ENCODE assay signal across 9 cellular contexts in genomic region chr13:33016414-33017409, GRCh38. TPM values are rescaled to one million over a fixed set of nuclear protein-coding genes. Genes with fewer than 3 reads are reported as not detected.
DNase-seq lines count a peak whose midpoint lies in the region; ATAC-seq and TF ChIP-seq lines count a peak whose summit lies in the region.
"Had no signal": no experiment of that assay in that cellular context is flagged by ENCODE, and none has a peak within 500 bp of the region (broad histone marks: within the 10 kb centered on the region; RNA-seq: fewer than 3 reads in every experiment).

Gene KL, plus strand, starts transcription at chr13:33016423. Its CDS starts 18 bp downstream, at chr13:33016441.

- CTCF ChIA-PET in activated CD8-positive, alpha-beta memory T cell treated with anti-CD3 and anti-CD28 coated beads, Interleukin-2, amount 10 ng/mL, durations not matched to agents 7 days and 5 days (lab: Charles Lee) = interaction anchor here (0.7 to 1.6 kb wide), 6 partner anchors 22 to 431 kb away, joined by 3 to 4 read pairs (median 3); partner anchors contain the start of gene PDS5B

- 12 to 16% (median 14%) methylated on average over 46 to 109 of the region's 109 CpGs for WGBS in ovary, 3 donors

- peaks cover 4% of the 10 kb centered on the region for H3K4me1 ChIP-seq in ovary (ENCODE audit: insufficient read depth)

- peaks cover 1% of the 10 kb centered on the region for H3K36me3 Mint-ChIP-seq in activated CD8-positive, alpha-beta memory T cell treated with anti-CD3 and anti-CD28 coated beads, Interleukin-2, amount 10 ng/mL, durations not matched to agents 7 days and 5 days

- H3K4me3 ChIP-seq in ovary = peak within 1 kb of the TSS; percentile 44

- H3K27me3 Mint-ChIP-seq in activated CD8-positive, alpha-beta memory T cell treated with anti-CD3 and anti-CD28 coated beads, Interleukin-2, amount 10 ng/mL, durations not matched to agents 7 days and 5 days = peaks cover 78% of the 10 kb centered on the region

- no peaks in the 10 kb centered on the region for H3K36me3 ChIP-seq in ovary

- intact Hi-C loops in Right ventricle myocardium superior (cut with DNase I) (no loop called here), ovary (cut with DNase I) (no loop called here)

- TF ChIP-seq POLR2A in ovary (IDR thresholded peaks at IDR 0.05) = no peak

- no peak for TF ChIP-seq CTCF in ovary (IDR thresholded peaks at IDR 0.05)

- H3K9me3 Mint-ChIP-seq in activated CD8-positive, alpha-beta memory T cell treated with anti-CD3 and anti-CD28 coated beads, Interleukin-2, amount 10 ng/mL, durations not matched to agents 7 days and 5 days (ENCODE audit: low read depth) = no peaks in the 10 kb centered on the region

- no peak for TF ChIP-seq EP300 in ovary (IDR thresholded peaks at IDR 0.05)

- peaks cover 0 to 5% of the 10 kb centered on the region in 2 donors for H3K9me3 ChIP-seq in ovary

- peaks cover 13% of the 10 kb centered on the region for H3K4me1 Mint-ChIP-seq in activated CD8-positive, alpha-beta memory T cell treated with anti-CD3 and anti-CD28 coated beads, Interleukin-2, amount 10 ng/mL, durations not matched to agents 7 days and 5 days

- DNase-seq in DMS79 treated with DMSO at 0.1 percent for 48 hours (lab: John Stamatoyannopoulos, UW) = peak; percentile 13
- DNase-seq in DMS79 (lab: John Stamatoyannopoulos, UW) = no peak
- DNase-seq in activated CD8-positive, alpha-beta memory T cell treated with anti-CD3 and anti-CD28 coated beads, Interleukin-2, amount 10 ng/mL, durations not matched to agents 7 days and 5 days = peak; percentile 48
- DNase-seq in Right ventricle myocardium superior = peak; percentile 69
- DNase-seq in ovary = peak in 2 of 5 donors; percentile 25 to 37
- no peak for DNase-seq in NAMALWA (ENCODE audit: low spot score)
- no peak for DNase-seq in NK-92 (lab: John Stamatoyannopoulos, UW; ENCODE audit: unreplicated experiment)

- peaks cover 3% of the 10 kb centered on the region for H3K27me3 ChIP-seq in ovary

- peak within 1 kb of the TSS; percentile 45 for H3K27ac Mint-ChIP-seq in activated CD8-positive, alpha-beta memory T cell treated with anti-CD3 and anti-CD28 coated beads, Interleukin-2, amount 10 ng/mL, durations not matched to agents 7 days and 5 days

- H3K4me3 Mint-ChIP-seq in activated CD8-positive, alpha-beta memory T cell treated with anti-CD3 and anti-CD28 coated beads, Interleukin-2, amount 10 ng/mL, durations not matched to agents 7 days and 5 days = peak within 1 kb of the TSS; percentile 69

- ATAC-seq in HG02763 (IDR thresholded peaks at IDR 0.05; ENCODE audit: unreplicated experiment) = peak; percentile 26
- peak; percentile 43 for ATAC-seq in activated CD8-positive, alpha-beta memory T cell treated with anti-CD3 and anti-CD28 coated beads, Interleukin-2, amount 10 ng/mL, durations not matched to agents 7 days and 5 days
- peak; percentile 70 for ATAC-seq in Right ventricle myocardium superior (ENCODE audit: poor library complexity)

- no peak within 1 kb of the TSS for H3K27ac ChIP-seq in ovary

RNA-seq across cellular contexts. Expression of gene KL, which starts in this region (rescaled TPM):
- total RNA-seq in activated CD8-positive, alpha-beta memory T cell treated with anti-CD3 and anti-CD28 coated beads, Interleukin-2, amount 10 ng/mL, durations not matched to agents 7 days and 5 days = under 1 TPM in 1 of 2 experiments, not detected in 1; 0.23 TPM
- total RNA-seq in Right ventricle myocardium superior = 1.4 TPM
- total RNA-seq in ovary = 1 to 10 TPM in 2 of 7 donors, under 1 TPM in 5; 0.24 to 1.1 (median 0.48) TPM
- 1 to 10 TPM in 1 of 2 donors, under 1 TPM in 1; 0.87 to 1.3 TPM for polyA plus RNA-seq in ovary
- polyA plus RNA-seq: AG04450 had no signal

Comparison
In these comparisons a context has a peak if more than half of its experiments do, and no peak if none do; other contexts are left out.
1. DNase-seq: peak in DMS79 treated with DMSO at 0.1 percent for 48 hours (single experiment) and Right ventricle myocardium superior (single experiment); none in DMS79 (single experiment), NAMALWA (single experiment) and NK-92 (single experiment).
2. Peak in DNase-seq and ATAC-seq in activated CD8-positive, alpha-beta memory T cell treated with anti-CD3 and anti-CD28 coated beads, Interleukin-2, amount 10 ng/mL, durations not matched to agents 7 days and 5 days; RNA of the gene not detected or under 1 TPM.
3. Peak in every context shown above with its lines, with median percentiles within 50 percentile points of each other: ATAC-seq.